ENCODE assay signal across 10 cellular contexts in genomic region chr1:14996133-14997050, GRCh38.
A peak's percentile ranks its signal among the peaks of the same experiment; 100 is the strongest.
DNase-seq lines count a peak whose midpoint lies in the region; ATAC-seq and TF ChIP-seq lines count a peak whose summit lies in the region.
"Had no signal": no experiment of that assay in that cellular context is flagged by ENCODE, and none has a peak within 500 bp of the region (broad histone marks: within the 10 kb centered on the region; RNA-seq: fewer than 3 reads in every experiment).

No MANE protein-coding gene starts in this region.

- peaks cover 15% of the 10 kb centered on the region for H3K79me2 ChIP-seq in osteoblast (ENCODE audit: insufficient read depth, low read length)

- H3K4me1 ChIP-seq in SJSA1 (replicated peaks) (peaks cover 32% of the 10 kb centered on the region), osteoblast (ENCODE audit: insufficient read depth, low read length) (peaks cover 27% of the 10 kb centered on the region), esophagus squamous epithelium (peaks cover 0 to 27% (median 6%) of the 10 kb centered on the region in 3 donors)
- H3K4me1 ChIP-seq: psoas muscle had no signal

- H3K4me2 ChIP-seq in osteoblast (ENCODE audit: insufficient read depth, low read length) = peak overlapping the region; percentile 67

- peak; percentile 51 for DNase-seq in H4 (ENCODE audit: low spot score)
- peak; percentile 77 to 83 for DNase-seq in SJSA1 (ENCODE audit: low read depth in 1 of 2, low spot score in 2 of 2)
- DNase-seq in osteoblast (ENCODE audit: insufficient read length, low spot score, missing footprints) = peak; percentile 98
- DNase-seq in stimulated activated CD8-positive, alpha-beta memory T cell treated with anti-CD3 and anti-CD28 coated beads, Interleukin-4, amount 100 ng/mL, for 48 hours = no peak
- DNase-seq in esophagus squamous epithelium (lab: John Stamatoyannopoulos, UW) = no peak
- no peak for DNase-seq in Ammon's horn (ENCODE audit: low spot score)

- no peaks in the 10 kb centered on the region for H3K36me3 ChIP-seq in SJSA1
- H3K36me3 ChIP-seq in osteoblast (ENCODE audit: insufficient read depth, low read length) = no peaks in the 10 kb centered on the region
- H3K36me3 ChIP-seq in esophagus squamous epithelium = no peaks in the 10 kb centered on the region

- H4K20me1 ChIP-seq in osteoblast (ENCODE audit: insufficient read depth, low read length) = no peaks in the 10 kb centered on the region

- H3K27ac ChIP-seq in SJSA1 (peak overlapping the region; percentile 55), osteoblast (ENCODE audit: low read depth, low read length) (peak overlapping the region; percentile 81), esophagus squamous epithelium (peak overlapping the region in 1 of 4 donors; percentile 29)
- H3K27ac ChIP-seq: psoas muscle, SK-N-MC had no signal

- no peak for TF ChIP-seq POLR2A in esophagus squamous epithelium (IDR thresholded peaks at IDR 0.05)

- intact Hi-C loops in esophagus squamous epithelium (cut with DNase I) = no loop called here

- H3K27me3 ChIP-seq in SJSA1 (replicated peaks) (no peaks in the 10 kb centered on the region), osteoblast (ENCODE audit: insufficient read depth, low read length) (no peaks in the 10 kb centered on the region), esophagus squamous epithelium (no peaks in the 10 kb centered on the region)

- peak overlapping the region; percentile 67 for H2AFZ ChIP-seq in osteoblast (ENCODE audit: low read length)

- ATAC-seq in esophagus mucosa = peak; percentile 12
- no peak for ATAC-seq in GM19463 (IDR thresholded peaks at IDR 0.05; ENCODE audit: unreplicated experiment)

- H3K4me3 ChIP-seq in SJSA1 = no peak overlapping the region
- H3K4me3 ChIP-seq in osteoblast (ENCODE audit: insufficient read depth, low read length) = peak overlapping the region; percentile 39
- H3K4me3 ChIP-seq in esophagus squamous epithelium = no peak overlapping the region
- H3K4me3 ChIP-seq: psoas muscle, SK-N-MC had no signal

- no peak for TF ChIP-seq CTCF in osteoblast (IDR thresholded peaks at IDR 0.05; ENCODE audit: extremely low read depth, low read depth, low read length)
- TF ChIP-seq CTCF in esophagus squamous epithelium (IDR thresholded peaks at IDR 0.05) = no peak

- H3K9me3 ChIP-seq in SJSA1 (replicated peaks) (no peaks in the 10 kb centered on the region), osteoblast (ENCODE audit: low read depth, low read length) (no peaks in the 10 kb centered on the region), esophagus squamous epithelium (no peaks in the 10 kb centered on the region)
- H3K9me3 ChIP-seq: psoas muscle had no signal

- 62 to 64% methylated on average over 10 to 19 of the region's 23 CpGs for WGBS in esophagus squamous epithelium, 2 donors

Comparison
In these comparisons a context has a peak if more than half of its experiments do, and no peak if none do; other contexts are left out.
1. DNase-seq: peak in H4 (single experiment), SJSA1 (2 of 2) and osteoblast (single experiment); none in stimulated activated CD8-positive, alpha-beta memory T cell treated with anti-CD3 and anti-CD28 coated beads, Interleukin-4, amount 100 ng/mL, for 48 hours (single experiment), esophagus squamous epithelium (single experiment) and Ammon's horn (single experiment).